Comparison of ENCODE assay signal across 20 cellular contexts in the genomic region with DNA sequence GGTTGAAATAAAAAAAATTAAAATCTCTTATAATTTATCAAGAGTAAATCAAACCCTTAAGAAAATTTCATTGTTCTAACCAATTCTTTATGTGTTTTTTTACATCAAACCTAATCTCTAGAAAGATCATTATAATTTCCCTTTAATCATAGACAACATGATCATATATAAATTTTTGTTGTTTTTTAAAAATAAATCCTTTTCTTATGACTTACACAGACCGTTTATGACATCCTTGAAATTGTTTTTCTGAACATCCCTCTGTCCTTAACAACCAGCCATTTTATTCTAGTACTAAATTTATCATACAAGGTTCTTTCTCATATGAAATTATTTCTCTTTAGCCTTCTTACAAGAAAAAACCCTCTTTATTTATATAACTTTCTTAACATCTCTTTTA.
A peak's percentile ranks its signal among the peaks of the same experiment; 100 is the strongest.
DNase-seq lines count a peak whose midpoint lies in the region; ATAC-seq, FAIRE-seq and TF ChIP-seq lines count a peak whose summit lies in the region.
"Had no signal": no experiment of that assay in that cellular context is flagged by ENCODE, and none has a peak within 500 bp of the region (broad histone marks: within the 10 kb centered on the region; RNA-seq: fewer than 3 reads in every experiment).

No MANE protein-coding gene starts in this region.

- H3K27me3 ChIP-seq in small intestine (ENCODE audit: control insufficient read depth in 2 of 2, insufficient read depth in 2 of 2, low read length in 2 of 2) (no peaks in the 10 kb centered on the region), brain microvascular endothelial cell (replicated peaks) (no peaks in the 10 kb centered on the region)

- no peak for TF ChIP-seq CTCF in A549 (IDR thresholded peaks at IDR 0.05)
- TF ChIP-seq CTCF in HEK293 (tag by site-specific recombination; IDR thresholded peaks at IDR 0.05): no peak
- TF ChIP-seq CTCF in brain microvascular endothelial cell (IDR thresholded peaks at IDR 0.05; ENCODE audit: low read depth, low read length, missing control alignments): no peak

- FAIRE-seq in A549 (lab: Jason Lieb, UNC) (no peak), endometrium (lab: Jason Lieb, UNC) (peak; percentile 39), small intestine (lab: Jason Lieb, UNC) (peak; percentile 65)
- FAIRE-seq: GM12878, H54 had no signal

- no peak for TF ChIP-seq EP300 in A549 (IDR thresholded peaks at IDR 0.05)

- TF ChIP-seq POLR2A in A549 (IDR thresholded peaks at IDR 0.05; ENCODE audit: low read length): no peak

- no peak overlapping the region for H3K27ac ChIP-seq in A549
- H3K27ac ChIP-seq in HEK293 (ENCODE audit: extremely low read depth, low read depth, low read length): no peak overlapping the region
- H3K27ac ChIP-seq in small intestine (ENCODE audit: low read depth in 1 of 2, low read length in 1 of 2): no peak overlapping the region
- no peak overlapping the region for H3K27ac ChIP-seq in brain microvascular endothelial cell
- H3K27ac ChIP-seq: BLaER1, C4-2B had no signal

- H3K4me2 ChIP-seq in A549: no peak overlapping the region
- H3K4me2 ChIP-seq: BLaER1 had no signal

- 3% methylated on average over 1 of the region's 1 CpG for WGBS in A549 (ENCODE audit: missing lambda C conversion rate)
- 39 to 56% (median 55%) methylated on average over 1 of the region's 1 CpG for WGBS in small intestine, 3 donors

- H3K9me3 ChIP-seq in A549: peaks cover 5% of the 10 kb centered on the region; the same call in 1 of the 3 replicates
- no peaks in the 10 kb centered on the region; the same call in 1 of the 2 replicates for H3K9me3 ChIP-seq in HEK293 (ENCODE audit: control insufficient read depth, insufficient read depth, low read depth, low read length)
- H3K9me3 ChIP-seq in small intestine (ENCODE audit: control insufficient read depth, low read depth): no peaks in the 10 kb centered on the region
- H3K9me3 ChIP-seq: Caco-2 had no signal

- H3K4me1 ChIP-seq in A549 (no peaks in the 10 kb centered on the region), HEK293 (ENCODE audit: control insufficient read depth, insufficient read depth, low read length) (no peaks in the 10 kb centered on the region), small intestine (ENCODE audit: control insufficient read depth in 2 of 2, insufficient read depth in 1 of 2, low read depth in 1 of 2, low read length in 1 of 2) (no peaks in the 10 kb centered on the region)
- H3K4me1 ChIP-seq: BLaER1, Caco-2 had no signal

- ATAC-seq in A549: no peak
- ATAC-seq: CD8-positive, alpha-beta T cell; GM12878 had no signal

- TF ChIP-seq RAD21 in A549 (conservative IDR thresholded peaks at IDR 0.05 in 1 of 2, IDR thresholded peaks at IDR 0.05 in 1 of 2): no peak

- H3K4me3 ChIP-seq in A549: no peak overlapping the region
- no peak overlapping the region for H3K4me3 ChIP-seq in HEK293 (ENCODE audit: low read depth, low read length)
- no peak overlapping the region for H3K4me3 ChIP-seq in small intestine (ENCODE audit: low read depth in 1 of 2, low read length in 2 of 2)
- no peak overlapping the region for H3K4me3 ChIP-seq in brain microvascular endothelial cell (ENCODE audit: low read depth, low read length)
- H3K4me3 ChIP-seq: BLaER1, GM12878 had no signal

- POLR2A ChIA-PET in A549 (lab: Yijun Ruan, JAX): no interaction called here
- POLR2A ChIA-PET in HEK293 (lab: Yijun Ruan, JAX): no interaction called here

- no peak for DNase-seq in A549 (ENCODE audit: low read depth in 1 of 2, low spot score in 1 of 2)
- DNase-seq in small intestine: no peak
- no peak for DNase-seq in brain microvascular endothelial cell
- no peak for DNase-seq in T-helper 2 cell
- DNase-seq in amniotic stem cell (lab: John Stamatoyannopoulos, UW): no peak
- DNase-seq: 8988T; Caco-2; CD4-positive, CD25-positive, alpha-beta regulatory T cell; CD8-positive, alpha-beta T cell; DMS153; DND-41; GDM1; GOT3; HCEC 1CT had no signal

- CTCF ChIA-PET in A549 (lab: Yijun Ruan, JAX) (no interaction called here), HEK293 (lab: Yijun Ruan, JAX) (no interaction called here)

- in situ Hi-C loops in brain microvascular endothelial cell (cut with HindIII; ENCODE audit: low pct_ligation_motif_present, low sequenced_read_pairs): no loop called here

- H3K36me3 ChIP-seq in HEK293 (ENCODE audit: control insufficient read depth in 2 of 2, insufficient read depth in 1 of 2, low read length in 2 of 2): no peaks in the 10 kb centered on the region
- no peaks in the 10 kb centered on the region for H3K36me3 ChIP-seq in small intestine (ENCODE audit: control insufficient read depth in 2 of 2, insufficient read depth in 2 of 2, low read length in 2 of 2)
- H3K36me3 ChIP-seq in brain microvascular endothelial cell (replicated peaks): no peaks in the 10 kb centered on the region
- H3K36me3 ChIP-seq: BLaER1 had no signal

TF ChIP-seq in A549, 52 proteins besides CTCF, POLR2A, EP300 and RAD21:
- TF ChIP-seq SREBF2 (IDR thresholded peaks at IDR 0.05): no peak
- peak; percentile 41 for TF ChIP-seq ZFP36 (IDR thresholded peaks at IDR 0.05; ENCODE audit: borderline replicate concordance, partially characterized antibody)
- TF ChIP-seq RNF2 (IDR thresholded peaks at IDR 0.05; ENCODE audit: borderline replicate concordance, low read depth): no peak

TF ChIP-seq in HEK293, 187 proteins besides CTCF, POLR2A, EP300 and RAD21:
- no peak for TF ChIP-seq ZNF560 (tag by site-specific recombination; IDR thresholded peaks at IDR 0.05; ENCODE audit: borderline replicate concordance)
- no peak for TF ChIP-seq KLF16 (tag by site-specific recombination; IDR thresholded peaks at IDR 0.05)
- no peak for TF ChIP-seq SP7 (tag by site-specific recombination; IDR thresholded peaks at IDR 0.05)
- TF ChIP-seq ZSCAN30 (tag by site-specific recombination; IDR thresholded peaks at IDR 0.05): no peak
- TF ChIP-seq SETDB1 (IDR thresholded peaks at IDR 0.05; ENCODE audit: insufficient read length, low read length): peak; percentile 94
- TF ChIP-seq, protein P1, sequence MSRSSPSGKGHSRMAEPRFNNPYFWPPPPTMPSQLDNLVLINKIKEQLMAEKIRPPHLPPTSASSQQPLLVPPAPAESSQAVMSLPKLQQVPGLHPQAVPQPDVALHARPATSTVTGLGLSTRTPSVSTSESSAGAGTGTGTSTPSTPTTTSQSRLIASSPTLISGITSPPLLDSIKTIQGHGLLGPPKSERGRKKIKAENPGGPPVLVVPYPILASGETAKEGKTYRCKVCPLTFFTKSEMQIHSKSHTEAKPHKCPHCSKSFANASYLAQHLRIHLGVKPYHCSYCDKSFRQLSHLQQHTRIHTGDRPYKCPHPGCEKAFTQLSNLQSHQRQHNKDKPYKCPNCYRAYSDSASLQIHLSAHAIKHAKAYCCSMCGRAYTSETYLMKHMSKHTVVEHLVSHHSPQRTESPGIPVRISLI (tag by site-specific recombination; IDR thresholded peaks at IDR 0.05): no peak
TF ChIP-seq in HEK293: peak in this region for 1.
